Comparison of ENCODE assay signal across 1 cellular context in genomic region chr2:202643012-202643858, GRCh38.
TF ChIP-seq lines count a peak whose summit lies in the region.

No MANE protein-coding gene starts in this region.

TF ChIP-seq in GM12878, 131 proteins besides CTCF, POLR2A, EP300 and RAD21 (continued from another document):
- TF ChIP-seq ATF3 (IDR thresholded peaks at IDR 0.05; ENCODE audit: borderline replicate concordance, extremely low read depth, low read depth, low read length) (no peak), KLF5 (IDR thresholded peaks at IDR 0.05; ENCODE audit: partially characterized antibody) (no peak), NBN (IDR thresholded peaks at IDR 0.05) (peak; percentile 33; the same call in 1 of the 2 replicates)
